In genomic region chr2:203535078-203535783, GRCh38 we compare ENCODE assay signal across 8 cellular contexts. TPM values are rescaled to one million over a fixed set of nuclear protein-coding genes. Genes with fewer than 3 reads are reported as not detected.
DNase-seq lines count a peak whose midpoint lies in the region; ATAC-seq, FAIRE-seq and TF ChIP-seq lines count a peak whose summit lies in the region.

RAPH1 (minus strand) TSS chr2:203535301; CDS start chr2:203495353, 39,948 bp downstream.

- H3K4me3 ChIP-seq in A673 (ENCODE audit: low read depth, low read length, poor library complexity, severe bottlenecking) (peak within 1 kb of the TSS; percentile 92), HL-60 (replicated peaks; ENCODE audit: insufficient read depth, low read length) (peak within 1 kb of the TSS; percentile 63), endothelial cell of umbilical vein (replicated peaks in 1 of 3; ENCODE audit: insufficient read depth in 1 of 3, low read depth in 1 of 3, low read length in 3 of 3) (peak within 1 kb of the TSS; percentile 93 to 100 (median 98)), mesodermal cell (ENCODE audit: extremely low read depth, insufficient read depth, low read length, poor library complexity, severe bottlenecking) (peak within 1 kb of the TSS; percentile 88)

- peak within 1 kb of the TSS; percentile 85 for H3K4me2 ChIP-seq in endothelial cell of umbilical vein (ENCODE audit: insufficient read depth, low read length)

- H3K79me2 ChIP-seq in endothelial cell of umbilical vein (ENCODE audit: control insufficient read depth, insufficient read depth, low read length), result peaks cover 46% of the 10 kb centered on the region

- H3K4me1 ChIP-seq in A673 (ENCODE audit: insufficient read depth, low read length, poor library complexity, severe bottlenecking), result peaks cover 7% of the 10 kb centered on the region
- peaks cover 18% of the 10 kb centered on the region for H3K4me1 ChIP-seq in endothelial cell of umbilical vein (ENCODE audit: control insufficient read depth, extremely low read depth, insufficient read depth, low read length)
- H3K4me1 ChIP-seq in mesodermal cell (ENCODE audit: control insufficient read depth, insufficient read depth, low read length, poor library complexity, severe bottlenecking), result peaks cover 12% of the 10 kb centered on the region

- POLR2A ChIA-PET in A673 (lab: Charles Lee; ENCODE audit: low non-redundant PET) (no interaction called here), endothelial cell of umbilical vein (lab: Charles Lee) (interaction anchor here (0.8 to 0.9 kb wide), 2 partner anchors 148 to 374 kb away, joined by 3 to 4 read pairs; no protein-coding TSS in a partner anchor)

- CTCF ChIA-PET in A673 (lab: Charles Lee) (no interaction called here), endothelial cell of umbilical vein (lab: Charles Lee) (interaction anchor here (1.1 to 2.5 kb wide), 3 partner anchors 10 to 280 kb away, joined by 3 to 7 read pairs (median 6); no protein-coding TSS in a partner anchor)

- H2AFZ ChIP-seq in endothelial cell of umbilical vein (ENCODE audit: low read depth, low read length), result peak within 1 kb of the TSS; percentile 70

- peak; percentile 86 for TF ChIP-seq POLR2A in endothelial cell of umbilical vein (IDR thresholded peaks at IDR 0.05; ENCODE audit: low read depth, low read length)

- FAIRE-seq in endothelial cell of umbilical vein (lab: Jason Lieb, UNC), result peak; percentile 82

- H3K9me1 ChIP-seq in endothelial cell of umbilical vein (replicated peaks; ENCODE audit: control insufficient read depth, extremely low read depth, insufficient read depth, low read length), result no peaks in the 10 kb centered on the region

- intact Hi-C loops in A673 (cut with micrococcal nuclease; ENCODE audit: unreplicated experiment), result no loop called here
- intact Hi-C loops in endothelial cell of umbilical vein (cut with micrococcal nuclease), result loop anchor here (1.0 to 2.0 kb wide), 6 partner anchors 147 to 296 kb away; partner anchors contain the start of gene CYP20A1

- no peaks in the 10 kb centered on the region for H4K20me1 ChIP-seq in endothelial cell of umbilical vein (replicated peaks; ENCODE audit: control insufficient read depth, extremely low read depth, insufficient read depth, low read length)

- no peak for TF ChIP-seq CTCF in A673 (conservative IDR thresholded peaks at IDR 0.05; ENCODE audit: low read depth, low read length)
- TF ChIP-seq CTCF in HL-60 (IDR thresholded peaks at IDR 0.05; ENCODE audit: insufficient read depth, low read length), result no peak
- TF ChIP-seq CTCF in endothelial cell of umbilical vein (IDR thresholded peaks at IDR 0.05; ENCODE audit: extremely low read depth in 1 of 2, insufficient read depth in 1 of 2, low read depth in 1 of 2, low read length in 2 of 2), result no peak

- BruUV-seq in A673 (replicated peaks; lab: Mats Ljungman, UMichigan) (no TSS peak), endothelial cell of umbilical vein (replicated peaks; lab: Mats Ljungman, UMichigan) (no TSS peak)

- ATAC-seq in GM19023 (IDR thresholded peaks at IDR 0.05; ENCODE audit: unreplicated experiment), result peak; percentile 76

- H3K27ac ChIP-seq in A673 (ENCODE audit: low read depth, low read length, poor library complexity, severe bottlenecking) (peak within 1 kb of the TSS; percentile 84), HL-60 (replicated peaks) (no peak within 1 kb of the TSS), endothelial cell of umbilical vein (ENCODE audit: insufficient read depth, low read depth, low read length) (peak within 1 kb of the TSS; percentile 81), mesodermal cell (ENCODE audit: low read depth, low read length, severe bottlenecking) (peak within 1 kb of the TSS; percentile 87)

- H3K9ac ChIP-seq in endothelial cell of umbilical vein (replicated peaks; ENCODE audit: extremely low read depth, insufficient read depth, low read length), result peak within 1 kb of the TSS; percentile 97

- H3K36me3 ChIP-seq in A673 (ENCODE audit: insufficient read depth, low read length, poor library complexity, severe bottlenecking) (no peaks in the 10 kb centered on the region), endothelial cell of umbilical vein (ENCODE audit: control insufficient read depth in 2 of 2, extremely low read depth in 1 of 2, insufficient read depth in 2 of 2, low read length in 2 of 2) (no peaks in the 10 kb centered on the region), mesodermal cell (ENCODE audit: control insufficient read depth, insufficient read depth, low read length) (no peaks in the 10 kb centered on the region)

- dilution Hi-C loops in endothelial cell of umbilical vein (cut with MboI; ENCODE audit: extremely low pct_ligation_motif_present, low sequenced_read_pairs), result no loop called here

- H3K9me3 ChIP-seq in A673 (ENCODE audit: low read depth, low read length, poor library complexity, severe bottlenecking) (no peaks in the 10 kb centered on the region), endothelial cell of umbilical vein (replicated peaks; ENCODE audit: control insufficient read depth, insufficient read depth, low read length) (no peaks in the 10 kb centered on the region), mesodermal cell (ENCODE audit: control insufficient read depth, low read length) (no peaks in the 10 kb centered on the region)

- H3K27me3 ChIP-seq in A673 (replicated peaks; ENCODE audit: insufficient read depth, low read depth, low read length, poor library complexity) (no peaks in the 10 kb centered on the region), HL-60 (ENCODE audit: insufficient read depth, poor library complexity, severe bottlenecking) (peaks cover 32% of the 10 kb centered on the region), endothelial cell of umbilical vein (ENCODE audit: control insufficient read depth in 2 of 2, insufficient read depth in 2 of 2, low read length in 2 of 2) (no peaks in the 10 kb centered on the region)

- DNase-seq in A673 (ENCODE audit: low spot score) (peak; percentile 85), HL-60 (ENCODE audit: low read depth in 1 of 2, low spot score in 1 of 2) (peak; percentile 32 to 41), NOMO-1 treated with dmso at 0.1 percent for 144 hours (lab: John Stamatoyannopoulos, UW; ENCODE audit: unreplicated experiment) (peak; percentile 68), activated T-cell treated with anti-CD3 and anti-CD28 coated beads for 24 hours (ENCODE audit: low read depth) (peak; percentile 49), endothelial cell of umbilical vein (ENCODE audit: low read depth, low spot score) (peak; percentile 85)
- DNase-seq in stimulated activated CD8-positive, alpha-beta memory T cell treated with anti-CD3 and anti-CD28 coated beads, Interleukin-12 subunit alpha, Interleukin-12 subunit beta, amount 100 ng/mL, for 4 hours (ENCODE audit: low read depth), result peak; percentile 37

- 0% methylated on average over 26 to 67 of the region's 92 CpGs for WGBS in mesodermal cell (ENCODE audit: insufficient coverage in 2 of 2), 2 experiments

TF ChIP-seq in endothelial cell of umbilical vein, 7 proteins besides CTCF, POLR2A, EP300 and RAD21:
- TF ChIP-seq EZH2 (IDR thresholded peaks at IDR 0.05; ENCODE audit: borderline replicate concordance, low read depth, low read length, severe bottlenecking) (no peak), MAX (IDR thresholded peaks at IDR 0.05; ENCODE audit: insufficient read depth, insufficient read length) (no peak), JUN (IDR thresholded peaks at IDR 0.05; ENCODE audit: borderline replicate concordance, insufficient read depth, insufficient read length, low read depth) (no peak), FOS (IDR thresholded peaks at IDR 0.05; ENCODE audit: borderline replicate concordance, insufficient read depth, low read length) (peak; percentile 50), MYC (IDR thresholded peaks at IDR 0.05; ENCODE audit: low read depth, low read length) (no peak), GATA2 (IDR thresholded peaks at IDR 0.05; ENCODE audit: insufficient read depth, insufficient read length, low read depth, low read length) (no peak), POLR2AphosphoS5 (IDR thresholded peaks at IDR 0.05; ENCODE audit: insufficient read depth, low read depth, low read length) (peak; percentile 91)

RNA-seq across cellular contexts. Expression of gene RAPH1, which starts in this region (rescaled TPM):
- total RNA-seq in A673 (2021), result 28.3 and 29.7 TPM in 2 replicates
- 56.9 and 59.5 TPM in 2 replicates for total RNA-seq in endothelial cell of umbilical vein
- 3.6 and 5.1 TPM in 2 replicates for polyA plus RNA-seq in endothelial cell of umbilical vein
- 6.3 and 6.5 TPM in 2 replicates for polyA plus RNA-seq in endothelial cell of umbilical vein (2011; cell fraction: cytosol; rRNA removed)
- 14.9 and 16.3 TPM in 2 replicates for polyA plus RNA-seq in endothelial cell of umbilical vein (2011; cell fraction: nucleus; rRNA removed)
- 21.0 and 23.8 TPM in 2 replicates for polyA plus RNA-seq in endothelial cell of umbilical vein (2012)
- 17.8 and 21.4 TPM in 2 replicates for polyA minus RNA-seq in endothelial cell of umbilical vein
- polyA minus RNA-seq in endothelial cell of umbilical vein (2011; cell fraction: cytosol; rRNA and poly(A)+ RNA removed), result 8.7 TPM
- 28.7 and 44.3 TPM in 2 replicates for polyA minus RNA-seq in endothelial cell of umbilical vein (2011; cell fraction: nucleus; rRNA and poly(A)+ RNA removed)
- 11.6 TPM for polyA plus RNA-seq in mesodermal cell (2013, experiment 1 of 2)
- polyA plus RNA-seq in mesodermal cell (2013, experiment 2 of 2), result 11.4 TPM
